20 cellular contexts compared by ENCODE assay signal in genomic region chr6:1576711-1577110, GRCh38. TPM values are rescaled to one million over a fixed set of nuclear protein-coding genes. Genes with fewer than 3 reads are reported as not detected.
"Had no signal": no experiment of that assay in that cellular context is flagged by ENCODE, and none has a peak within 500 bp of the region (broad histone marks: within the 10 kb centered on the region; RNA-seq: fewer than 3 reads in every experiment).

No MANE protein-coding gene starts in this region.

- H3K4me3 ChIP-seq: K562 had no signal

- H3K4me1 ChIP-seq: SJCRH30 had no signal

- H3K27me3 ChIP-seq: SJCRH30 had no signal

- H3K36me3 ChIP-seq: SJCRH30 had no signal

- H3K9me3 ChIP-seq: SJCRH30 had no signal

- DNase-seq: Kasumi-1, MM.1S, NCI-H1092 treated with DMSO at 0.1 percent for 48 hours, NCI-H1436, NCI-H187, NCI-H2029, NCI-H2081 treated with DMSO at 0.1 percent for 48 hours, NCI-H2171, NCI-H226, NCI-H446, NCI-H510A, NCI-H526 treated with DMSO at 0.1 percent for 48 hours, NCI-H748 treated with DMSO at 0.1 percent for 48 hours, RPMI8226, SHP77 treated with DMSO at 0.1 percent for 48 hours, SJCRH30 had no signal

- H3K27ac ChIP-seq: KMS-11, SJCRH30 had no signal

- ATAC-seq: K562, SK-N-SH treated with all-trans-retinoic acid at 6 μM for 48 hours had no signal

RNA-seq across cellular contexts. Expression of gene FOXC1, which starts 33.0 kb away (rescaled TPM):
- total RNA-seq: K562 had no signal
- polyA plus RNA-seq: IgD-negative memory B cell, K562 had no signal
